In genomic region chr13:74683411-74683810, GRCh38 we compare ENCODE assay signal across 20 cellular contexts.
A peak's percentile ranks its signal among the peaks of the same experiment; 100 is the strongest.
DNase-seq lines count a peak whose midpoint lies in the region; ATAC-seq and TF ChIP-seq lines count a peak whose summit lies in the region.
"Had no signal": no experiment of that assay in that cellular context is flagged by ENCODE, and none has a peak within 500 bp of the region (broad histone marks: within the 10 kb centered on the region; RNA-seq: fewer than 3 reads in every experiment).

No MANE protein-coding gene starts in this region.

- H3K27me3 ChIP-seq in BJ (ENCODE audit: control insufficient read depth, insufficient read depth, low read length) (no peaks in the 10 kb centered on the region), brain microvascular endothelial cell (replicated peaks) (no peaks in the 10 kb centered on the region)
- H3K27me3 ChIP-seq: dorsolateral prefrontal cortex, uterus had no signal

- no peak overlapping the region for H3K27ac Mint-ChIP-seq in HFFc6
- H3K27ac Mint-ChIP-seq: activated naive CD8-positive, alpha-beta T cell; activated T-cell treated with anti-CD3 and anti-CD28 coated beads, Interleukin-2, amount 50 U/mL, for 72 hours; natural killer cell treated with Interleukin-12 subunit alpha and Interleukin-12 subunit beta and Interleukin-15 and Interleukin-18, amount 100 ng/mL, for 72 hours had no signal

- H4K20me1 ChIP-seq in OCI-LY7 (ENCODE audit: insufficient read depth, low read length): no peaks in the 10 kb centered on the region

- no peak for DNase-seq in BJ (ENCODE audit: low read depth)
- no peak for DNase-seq in HFFc6
- no peak for DNase-seq in brain microvascular endothelial cell
- no peak for DNase-seq in foreskin fibroblast
- DNase-seq in NCI-H1105 treated with DMSO at 0.1 percent for 48 hours (lab: John Stamatoyannopoulos, UW): no peak
- no peak for DNase-seq in middle frontal gyrus (ENCODE audit: extremely low spot score, low spot score)
- no peak for DNase-seq in OCI-LY7 (ENCODE audit: low spot score)
- DNase-seq: activated T-cell treated with anti-CD3 and anti-CD28 coated beads, Interleukin-2, amount 50 U/mL, for 72 hours; dorsolateral prefrontal cortex; kidney; mesenchymal stem cell; NCI-H1930; NK-92 treated with Interleukin-12 subunit alpha and Interleukin-12 subunit beta, amount 100 ng/mL, for 24 hours; small intestine; stimulated activated CD4-positive, alpha-beta T cell treated with anti-CD3 and anti-CD28 coated beads, Interleukin-4, amount 100 ng/mL, for 4 hours; T-helper 1 cell; uterus had no signal

- H3K9me3 Mint-ChIP-seq in HFFc6: no peaks in the 10 kb centered on the region
- H3K9me3 Mint-ChIP-seq: natural killer cell treated with Interleukin-12 subunit alpha and Interleukin-12 subunit beta and Interleukin-15 and Interleukin-18, amount 100 ng/mL, for 72 hours had no signal

- no peak overlapping the region for H3K4me3 Mint-ChIP-seq in HFFc6
- H3K4me3 Mint-ChIP-seq: activated naive CD8-positive, alpha-beta T cell; activated T-cell treated with anti-CD3 and anti-CD28 coated beads, Interleukin-2, amount 50 U/mL, for 72 hours; natural killer cell treated with Interleukin-12 subunit alpha and Interleukin-12 subunit beta and Interleukin-15 and Interleukin-18, amount 100 ng/mL, for 72 hours had no signal

- H3K27ac ChIP-seq in brain microvascular endothelial cell (no peak overlapping the region), OCI-LY7 (ENCODE audit: low read depth, low read length, poor library complexity, severe bottlenecking) (no peak overlapping the region)
- H3K27ac ChIP-seq: dorsolateral prefrontal cortex, uterus had no signal

- H3K9me2 ChIP-seq in OCI-LY7 (ENCODE audit: insufficient read depth, low read length): no peaks in the 10 kb centered on the region

- peaks cover 3% of the 10 kb centered on the region; the same call in 1 of the 2 replicates for H3K27me3 Mint-ChIP-seq in HFFc6 (ENCODE audit: insufficient read depth)

- in situ Hi-C loops in brain microvascular endothelial cell (cut with HindIII; ENCODE audit: low pct_ligation_motif_present, low sequenced_read_pairs): no loop called here

- H3K4me2 ChIP-seq in OCI-LY7 (ENCODE audit: low read length): no peak overlapping the region

- no peaks in the 10 kb centered on the region for H3K4me1 ChIP-seq in OCI-LY7 (ENCODE audit: insufficient read depth, low read length, poor library complexity, severe bottlenecking)
- H3K4me1 ChIP-seq: uterus had no signal

- no peaks in the 10 kb centered on the region for H3K9me3 ChIP-seq in OCI-LY7 (ENCODE audit: low read length)
- H3K9me3 ChIP-seq: uterus had no signal

- no peaks in the 10 kb centered on the region for H3K36me3 ChIP-seq in BJ (ENCODE audit: control insufficient read depth, insufficient read depth, low read length)
- no peaks in the 10 kb centered on the region for H3K36me3 ChIP-seq in brain microvascular endothelial cell (replicated peaks)
- H3K36me3 ChIP-seq in OCI-LY7 (ENCODE audit: insufficient read depth, low read length): no peaks in the 10 kb centered on the region
- H3K36me3 ChIP-seq: uterus had no signal

- intact Hi-C loops in OCI-LY7 (cut with micrococcal nuclease; ENCODE audit: unreplicated experiment): no loop called here

- CTCF ChIA-PET in BJ (lab: Yijun Ruan, JAX) (interaction anchor here (1.0 to 2.1 kb wide), 2 partner anchors 10 to 536 kb away, joined by 3 to 6 read pairs; no protein-coding TSS in a partner anchor), OCI-LY7 (lab: Charles Lee; ENCODE audit: unreplicated experiment) (no interaction called here)

- POLR2A ChIA-PET in BJ (lab: Charles Lee): no interaction called here
- POLR2A ChIA-PET in OCI-LY7 (lab: Charles Lee): interaction anchor here (0.9 kb wide), 1 partner anchor 178 kb away, joined by 5 read pairs; no protein-coding TSS in a partner anchor

- no peaks in the 10 kb centered on the region for H3K36me3 Mint-ChIP-seq in HFFc6 (ENCODE audit: low read depth)
- H3K36me3 Mint-ChIP-seq: natural killer cell treated with Interleukin-12 subunit alpha and Interleukin-12 subunit beta and Interleukin-15 and Interleukin-18, amount 100 ng/mL, for 72 hours had no signal

- no peaks in the 10 kb centered on the region for H3K4me1 Mint-ChIP-seq in HFFc6 (ENCODE audit: low read depth)

- H3K4me3 ChIP-seq in BJ (ENCODE audit: low read depth, low read length): no peak overlapping the region
- H3K4me3 ChIP-seq in brain microvascular endothelial cell (ENCODE audit: low read depth, low read length): no peak overlapping the region
- no peak overlapping the region for H3K4me3 ChIP-seq in foreskin fibroblast (ENCODE audit: low read depth in 1 of 2, low read length in 2 of 2)
- no peak overlapping the region for H3K4me3 ChIP-seq in OCI-LY7 (ENCODE audit: low read depth, low read length, poor library complexity, severe bottlenecking)
- H3K4me3 ChIP-seq: dorsolateral prefrontal cortex, uterus had no signal

- no TSS peak for BruUV-seq in OCI-LY7 (replicated peaks; lab: Mats Ljungman, UMichigan)

- TF ChIP-seq CTCF in BJ (IDR thresholded peaks at IDR 0.05; ENCODE audit: insufficient read depth, low read depth, low read length): peak; percentile 27; the same call in 1 of the 2 replicates
- TF ChIP-seq CTCF in HFFc6 (IDR thresholded peaks at IDR 0.05): peak; percentile 53
- peak; percentile 41 for TF ChIP-seq CTCF in brain microvascular endothelial cell (IDR thresholded peaks at IDR 0.05; ENCODE audit: low read depth, low read length, missing control alignments)
- TF ChIP-seq CTCF in foreskin fibroblast (IDR thresholded peaks at IDR 0.05; ENCODE audit: low read depth, low read length): peak; percentile 3
- no peak for TF ChIP-seq CTCF in OCI-LY7 (conservative IDR thresholded peaks at IDR 0.05; ENCODE audit: low read length)

- H2AFZ ChIP-seq in OCI-LY7 (ENCODE audit: low read length): no peak overlapping the region

- no peaks in the 10 kb centered on the region for H3K79me2 ChIP-seq in OCI-LY7 (ENCODE audit: insufficient read depth, low read depth, low read length)

- ATAC-seq in GM18907 (IDR thresholded peaks at IDR 0.05; ENCODE audit: unreplicated experiment): no peak
- ATAC-seq: activated T-cell treated with anti-CD3 and anti-CD28 coated beads, Interleukin-2, amount 50 U/mL, for 72 hours; natural killer cell treated with Interleukin-12 subunit alpha and Interleukin-12 subunit beta and Interleukin-15 and Interleukin-18, amount 100 ng/mL, for 72 hours had no signal
